In genomic region chr15:95763426-95763825, GRCh38 we compare ENCODE assay signal across 23 cellular contexts.
DNase-seq lines count a peak whose midpoint lies in the region; ATAC-seq, FAIRE-seq and TF ChIP-seq lines count a peak whose summit lies in the region.
"Had no signal": no experiment of that assay in that cellular context is flagged by ENCODE, and none has a peak within 500 bp of the region (broad histone marks: within the 10 kb centered on the region; RNA-seq: fewer than 3 reads in every experiment).

No MANE protein-coding gene starts in this region.

- WGBS in pancreas, 2 donors = 67 to 91% methylated on average over 4 of the region's 4 CpGs

- no peaks in the 10 kb centered on the region for H3K4me1 ChIP-seq in pancreas
- H3K4me1 ChIP-seq: A549; BLaER1 treated with 17β-estradiol and CSF1 and Interleukin-3, amounts not matched to agents 10 nM and 100 nM; Caco-2 had no signal

- no peak for TF ChIP-seq CTCF in fibroblast of pulmonary artery (IDR thresholded peaks at IDR 0.05; ENCODE audit: low read length, missing control alignments)
- TF ChIP-seq CTCF in neural crest cell (conservative IDR thresholded peaks at IDR 0.05) = no peak
- no peak for TF ChIP-seq CTCF in pancreas (IDR thresholded peaks at IDR 0.05)

- H3K36me3 Mint-ChIP-seq in neural crest cell (ENCODE audit: low read depth) = no peaks in the 10 kb centered on the region
- H3K36me3 Mint-ChIP-seq: CD8-positive, alpha-beta T cell had no signal

- H3K27ac ChIP-seq in pancreas = no peak overlapping the region
- H3K27ac ChIP-seq: 22Rv1; A549; BLaER1 treated with 17β-estradiol and CSF1 and Interleukin-3, amounts not matched to agents 10 nM and 100 nM; C4-2B had no signal

- H3K9me3 ChIP-seq in MG63 (no peaks in the 10 kb centered on the region), pancreas (no peaks in the 10 kb centered on the region)
- H3K9me3 ChIP-seq: A549; BLaER1 treated with 17β-estradiol and CSF1 and Interleukin-3, amounts not matched to agents 10 nM and 100 nM; Caco-2 had no signal

- no peak overlapping the region for H3K27ac Mint-ChIP-seq in neural crest cell (ENCODE audit: unreplicated experiment)
- H3K27ac Mint-ChIP-seq: B cell; CD4-positive, alpha-beta T cell; CD8-positive, alpha-beta T cell had no signal

- intact Hi-C loops in pancreas (cut with DNase I) = no loop called here

- H3K4me3 Mint-ChIP-seq in neural crest cell = peak overlapping the region; percentile 1
- H3K4me3 Mint-ChIP-seq: B cell; CD4-positive, alpha-beta T cell; CD8-positive, alpha-beta T cell had no signal

- H3K4me1 Mint-ChIP-seq in neural crest cell = peaks cover 49% of the 10 kb centered on the region
- H3K4me1 Mint-ChIP-seq: B cell had no signal

- DNase-seq in NCI-H226 (peak; percentile 76), dermis microvascular lymphatic vessel endothelial cell (ENCODE audit: low read depth in 2 of 2) (peak; percentile 64 to 92), fibroblast of pulmonary artery (ENCODE audit: low read depth) (peak; percentile 4), neural crest cell (ENCODE audit: low read depth, low spot score) (no peak), pons (ENCODE audit: low spot score) (no peak), MG63 (no peak), pancreas (no peak)
- DNase-seq: AML-193; Caco-2; Calu3; CD4-positive, alpha-beta T cell; CD8-positive, alpha-beta T cell; DMS79 treated with DMSO at 0.1 percent for 48 hours; GF-D8 had no signal

- H3K27me3 ChIP-seq in MG63 (no peaks in the 10 kb centered on the region), pancreas (no peaks in the 10 kb centered on the region)
- H3K27me3 ChIP-seq: BLaER1 treated with 17β-estradiol and CSF1 and Interleukin-3, amounts not matched to agents 10 nM and 100 nM had no signal

- H3K27me3 Mint-ChIP-seq in neural crest cell (ENCODE audit: low read depth) = no peaks in the 10 kb centered on the region
- H3K27me3 Mint-ChIP-seq: B cell had no signal

- peaks cover 5% of the 10 kb centered on the region for H3K9me3 Mint-ChIP-seq in neural crest cell
- H3K9me3 Mint-ChIP-seq: CD4-positive, alpha-beta T cell; CD8-positive, alpha-beta T cell had no signal

- H3K4me3 ChIP-seq in fibroblast of pulmonary artery (replicated peaks; ENCODE audit: low read depth, low read length) (no peak overlapping the region), MG63 (no peak overlapping the region), pancreas (no peak overlapping the region)
- H3K4me3 ChIP-seq: A549; BLaER1 treated with 17β-estradiol and CSF1 and Interleukin-3, amounts not matched to agents 10 nM and 100 nM had no signal

- ATAC-seq in GM19467 (IDR thresholded peaks at IDR 0.05; ENCODE audit: unreplicated experiment) = no peak
- no peak for ATAC-seq in pancreas
- ATAC-seq: A549; CD8-positive, alpha-beta T cell had no signal

- H3K36me3 ChIP-seq in MG63 (no peaks in the 10 kb centered on the region), pancreas (no peaks in the 10 kb centered on the region)
- H3K36me3 ChIP-seq: BLaER1 treated with 17β-estradiol and CSF1 and Interleukin-3, amounts not matched to agents 10 nM and 100 nM had no signal

- no peak for FAIRE-seq in pancreas (lab: Jason Lieb, UNC)
- FAIRE-seq: A549, D721Med, G401.6, GM12891 had no signal

Comparison
In these comparisons a context has a peak if more than half of its experiments do, and no peak if none do; other contexts are left out.
1. DNase-seq: peak in NCI-H226 (single experiment), dermis microvascular lymphatic vessel endothelial cell (2 of 2) and fibroblast of pulmonary artery (single experiment); none in neural crest cell (single experiment), pons (single experiment), MG63 (single experiment) and pancreas (0 of 6).